In the genomic region with DNA sequence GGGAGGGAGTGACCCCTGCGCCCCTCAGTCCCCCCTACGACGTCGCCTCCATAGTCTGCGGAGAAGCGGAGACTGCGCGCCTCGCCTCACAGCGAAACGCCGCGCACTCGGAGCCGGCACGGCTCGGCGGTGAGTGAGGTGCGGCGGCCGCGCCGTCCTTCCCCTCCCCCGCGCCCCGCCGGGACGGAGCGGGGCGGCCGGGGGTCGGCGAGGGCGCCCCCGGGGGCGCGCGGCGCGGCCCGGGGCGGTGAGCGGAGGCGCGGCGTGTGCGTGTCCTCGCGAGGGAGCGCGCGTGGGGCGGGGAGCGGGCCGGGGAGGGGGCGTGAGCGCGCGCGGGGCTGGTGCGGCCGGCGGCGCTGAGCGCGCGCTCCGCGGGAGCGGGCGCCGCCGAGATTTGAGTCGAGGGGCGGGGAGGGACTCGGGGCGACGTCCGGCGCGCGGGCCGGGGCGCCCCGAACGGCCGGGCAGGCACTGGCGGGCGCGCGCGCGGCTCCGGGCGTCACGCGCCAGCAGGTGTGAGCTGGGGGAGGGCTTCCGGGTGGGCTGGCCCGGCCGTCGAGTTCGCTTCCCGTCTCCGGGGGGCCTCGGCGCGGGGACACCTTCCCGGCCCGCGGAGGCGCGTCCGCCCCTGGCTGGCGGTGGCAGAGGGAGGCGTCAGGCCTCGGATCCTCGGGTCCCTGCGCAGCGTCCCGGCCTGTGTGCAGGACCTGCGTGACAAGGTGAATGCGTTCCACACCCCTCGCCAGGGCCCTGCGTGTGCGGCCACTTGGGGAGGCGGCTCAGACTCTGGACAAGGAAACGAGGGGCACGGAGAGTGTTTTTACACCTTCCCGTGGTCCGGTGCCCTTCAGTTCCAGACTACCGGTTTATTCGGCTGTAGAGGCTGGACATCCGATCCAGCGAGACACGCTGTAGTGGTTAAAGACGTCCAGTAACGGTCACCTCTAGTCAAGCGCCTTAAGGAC, we compare ENCODE assay signal across 8 cellular contexts. TPM values are rescaled to one million over a fixed set of nuclear protein-coding genes. Genes with fewer than 3 reads are reported as not detected.
A peak's percentile ranks its signal among the peaks of the same experiment; 100 is the strongest.
DNase-seq lines count a peak whose midpoint lies in the region; ATAC-seq and TF ChIP-seq lines count a peak whose summit lies in the region.

No MANE protein-coding gene starts in this region.

- H3K4me3 Mint-ChIP-seq in natural killer cell treated with Interleukin-12 subunit alpha and Interleukin-12 subunit beta and Interleukin-15 and Interleukin-18, amount 100 ng/mL, for 72 hours: peak overlapping the region; percentile 91

- peak; percentile 25 for ATAC-seq in GM18498 (IDR thresholded peaks at IDR 0.05; ENCODE audit: unreplicated experiment)
- ATAC-seq in HG02623 (IDR thresholded peaks at IDR 0.05; ENCODE audit: unreplicated experiment): peak; percentile 27
- ATAC-seq in natural killer cell treated with Interleukin-12 subunit alpha and Interleukin-12 subunit beta and Interleukin-15 and Interleukin-18, amount 100 ng/mL, for 72 hours: peak; percentile 51 to 52

- TF ChIP-seq CTCF in fibroblast of lung (conservative IDR thresholded peaks at IDR 0.05 in 1 of 2, IDR thresholded peaks at IDR 0.05 in 1 of 2; ENCODE audit: low read depth in 1 of 2, low read length in 2 of 2): no peak

- peak overlapping the region; percentile 51 for H3K27ac ChIP-seq in fibroblast of lung (ENCODE audit: insufficient read depth, low read length)

- peaks cover 21 to 29% of the 10 kb centered on the region in 2 donors for H3K4me1 Mint-ChIP-seq in natural killer cell treated with Interleukin-12 subunit alpha and Interleukin-12 subunit beta and Interleukin-15 and Interleukin-18, amount 100 ng/mL, for 72 hours (ENCODE audit: low read depth in 2 of 2)

- peak overlapping the region; percentile 59 for H3K9ac ChIP-seq in fibroblast of lung (ENCODE audit: insufficient read depth, low read length)

- H3K36me3 ChIP-seq in fibroblast of lung (ENCODE audit: control insufficient read depth, insufficient read depth, low read length): no peaks in the 10 kb centered on the region

- no peaks in the 10 kb centered on the region for H3K9me3 ChIP-seq in fibroblast of lung (ENCODE audit: control insufficient read depth, insufficient read depth, low read depth, low read length)

- H2AFZ ChIP-seq in fibroblast of lung (ENCODE audit: low read length): peak overlapping the region; percentile 92

- H3K36me3 Mint-ChIP-seq in natural killer cell treated with Interleukin-12 subunit alpha and Interleukin-12 subunit beta and Interleukin-15 and Interleukin-18, amount 100 ng/mL, for 72 hours: no peaks in the 10 kb centered on the region

- peaks cover 5% of the 10 kb centered on the region for H3K4me1 ChIP-seq in fibroblast of lung (ENCODE audit: control insufficient read depth, extremely low read depth, insufficient read depth, low read length)

- H3K27me3 ChIP-seq in fibroblast of lung (ENCODE audit: control insufficient read depth, insufficient read depth, low read length): peaks cover 7% of the 10 kb centered on the region

- H3K9me3 Mint-ChIP-seq in natural killer cell treated with Interleukin-12 subunit alpha and Interleukin-12 subunit beta and Interleukin-15 and Interleukin-18, amount 100 ng/mL, for 72 hours: no peaks in the 10 kb centered on the region

- peak overlapping the region; percentile 92 for H3K4me2 ChIP-seq in fibroblast of lung (ENCODE audit: extremely low read depth, insufficient read depth, low read length)

- H3K27ac Mint-ChIP-seq in natural killer cell treated with Interleukin-12 subunit alpha and Interleukin-12 subunit beta and Interleukin-15 and Interleukin-18, amount 100 ng/mL, for 72 hours: peak overlapping the region; percentile 96 to 98

- no peaks in the 10 kb centered on the region for H4K20me1 ChIP-seq in fibroblast of lung (ENCODE audit: control insufficient read depth, extremely low read depth, insufficient read depth, low read length)

- DNase-seq in NCI-H510A treated with DMSO at 0.1 percent for 48 hours (lab: John Stamatoyannopoulos, UW) (peak; percentile 9), activated T-cell treated with anti-CD3 and anti-CD28 coated beads for 48 hours (ENCODE audit: low read depth) (peak; percentile 76), fibroblast of lung (ENCODE audit: low read depth in 2 of 2) (peak; percentile 11 to 24), NCI-H2107 (lab: John Stamatoyannopoulos, UW) (no peak)
- peak; percentile 86 for DNase-seq in natural killer cell treated with Interleukin-12 subunit alpha and Interleukin-12 subunit beta and Interleukin-15 and Interleukin-18, amount 100 ng/mL, for 72 hours (ENCODE audit: low spot score)
- peak; percentile 53 to 75 (median 67) for DNase-seq in stimulated activated naive CD4-positive, alpha-beta T cell (lab: John Stamatoyannopoulos, UW)

- peaks cover 0 to 4% of the 10 kb centered on the region in 2 donors for H3K27me3 Mint-ChIP-seq in natural killer cell treated with Interleukin-12 subunit alpha and Interleukin-12 subunit beta and Interleukin-15 and Interleukin-18, amount 100 ng/mL, for 72 hours

- H3K4me3 ChIP-seq in fibroblast of lung (replicated peaks in 1 of 4; ENCODE audit: control extremely low read depth in 1 of 4, insufficient read depth in 1 of 4, low read depth in 3 of 4, low read length in 4 of 4): peak overlapping the region; percentile 68 to 83 (median 74)

- H3K79me2 ChIP-seq in fibroblast of lung (ENCODE audit: control insufficient read depth, insufficient read depth, low read length): no peaks in the 10 kb centered on the region

RNA-seq across cellular contexts. Expression of a gene that starts 50.4 kb away (rescaled TPM):
- total RNA-seq in fibroblast of lung: under 0.01 TPM in 1 of 2 replicates, not detected in the other
- 0.01 TPM in 1 of 2 replicates, not detected in the other for polyA plus RNA-seq in fibroblast of lung
- polyA plus RNA-seq in fibroblast of lung (2012): not detected in 2 replicates
- not detected in 2 replicates for polyA minus RNA-seq in fibroblast of lung (ENCODE audit: low replicate concordance)
- total RNA-seq in natural killer cell treated with Interleukin-12 subunit alpha and Interleukin-12 subunit beta and Interleukin-15 and Interleukin-18, amount 100 ng/mL, for 72 hours: under 1 TPM in 1 of 2 donors, not detected in 1; 0.39 TPM
